ENCODE assay signal across 1 cellular context in the genomic region with DNA sequence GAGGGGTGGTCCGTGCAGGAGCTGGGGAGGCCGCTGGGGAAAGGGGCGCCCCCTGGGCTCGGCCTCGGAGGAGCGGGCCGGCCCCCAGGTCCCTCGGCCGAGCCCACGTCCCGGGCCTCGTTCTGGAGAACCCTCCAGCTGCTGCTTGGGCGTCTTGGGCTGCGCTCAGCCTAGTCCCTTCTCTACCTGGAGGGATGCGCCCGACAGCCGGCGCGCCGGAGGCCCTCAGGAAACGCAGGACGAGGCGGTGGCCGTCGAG.
TF ChIP-seq lines count a peak whose summit lies in the region.

No MANE protein-coding gene starts in this region.

TF ChIP-seq in HepG2, 621 proteins besides CTCF, POLR2A, EP300 and RAD21 (continued from another document and continues in another):
- TF ChIP-seq, protein P1, sequence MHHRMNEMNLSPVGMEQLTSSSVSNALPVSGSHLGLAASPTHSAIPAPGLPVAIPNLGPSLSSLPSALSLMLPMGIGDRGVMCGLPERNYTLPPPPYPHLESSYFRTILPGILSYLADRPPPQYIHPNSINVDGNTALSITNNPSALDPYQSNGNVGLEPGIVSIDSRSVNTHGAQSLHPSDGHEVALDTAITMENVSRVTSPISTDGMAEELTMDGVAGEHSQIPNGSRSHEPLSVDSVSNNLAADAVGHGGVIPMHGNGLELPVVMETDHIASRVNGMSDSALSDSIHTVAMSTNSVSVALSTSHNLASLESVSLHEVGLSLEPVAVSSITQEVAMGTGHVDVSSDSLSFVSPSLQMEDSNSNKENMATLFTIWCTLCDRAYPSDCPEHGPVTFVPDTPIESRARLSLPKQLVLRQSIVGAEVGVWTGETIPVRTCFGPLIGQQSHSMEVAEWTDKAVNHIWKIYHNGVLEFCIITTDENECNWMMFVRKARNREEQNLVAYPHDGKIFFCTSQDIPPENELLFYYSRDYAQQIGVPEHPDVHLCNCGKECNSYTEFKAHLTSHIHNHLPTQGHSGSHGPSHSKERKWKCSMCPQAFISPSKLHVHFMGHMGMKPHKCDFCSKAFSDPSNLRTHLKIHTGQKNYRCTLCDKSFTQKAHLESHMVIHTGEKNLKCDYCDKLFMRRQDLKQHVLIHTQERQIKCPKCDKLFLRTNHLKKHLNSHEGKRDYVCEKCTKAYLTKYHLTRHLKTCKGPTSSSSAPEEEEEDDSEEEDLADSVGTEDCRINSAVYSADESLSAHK (CRISPR knock-in tag; IDR thresholded peaks at IDR 0.05; ENCODE audit: borderline replicate concordance), result no peak
- TF ChIP-seq RBAK (CRISPR knock-in tag; IDR thresholded peaks at IDR 0.05), result no peak
- no peak for TF ChIP-seq ZNF432 (CRISPR knock-in tag; IDR thresholded peaks at IDR 0.05; ENCODE audit: borderline replicate concordance)
- TF ChIP-seq ZNF235 (CRISPR knock-in tag; IDR thresholded peaks at IDR 0.05; ENCODE audit: borderline replicate concordance), result 0 out of 2 replicates have a peak, but pooled peaks have one; percentile 8
- peak; percentile 37; the same call in 1 of the 2 replicates for TF ChIP-seq TAF1 (CRISPR knock-in tag; IDR thresholded peaks at IDR 0.05)
- TF ChIP-seq ELF3 (CRISPR knock-in tag; IDR thresholded peaks at IDR 0.05), result no peak
- no peak for TF ChIP-seq ZNF740 (CRISPR knock-in tag; IDR thresholded peaks at IDR 0.05)
- TF ChIP-seq ZNF501 (CRISPR knock-in tag; IDR thresholded peaks at IDR 0.05), result no peak
- no peak for TF ChIP-seq ATM (IDR thresholded peaks at IDR 0.05; ENCODE audit: borderline replicate concordance)
- TF ChIP-seq, protein P2, sequence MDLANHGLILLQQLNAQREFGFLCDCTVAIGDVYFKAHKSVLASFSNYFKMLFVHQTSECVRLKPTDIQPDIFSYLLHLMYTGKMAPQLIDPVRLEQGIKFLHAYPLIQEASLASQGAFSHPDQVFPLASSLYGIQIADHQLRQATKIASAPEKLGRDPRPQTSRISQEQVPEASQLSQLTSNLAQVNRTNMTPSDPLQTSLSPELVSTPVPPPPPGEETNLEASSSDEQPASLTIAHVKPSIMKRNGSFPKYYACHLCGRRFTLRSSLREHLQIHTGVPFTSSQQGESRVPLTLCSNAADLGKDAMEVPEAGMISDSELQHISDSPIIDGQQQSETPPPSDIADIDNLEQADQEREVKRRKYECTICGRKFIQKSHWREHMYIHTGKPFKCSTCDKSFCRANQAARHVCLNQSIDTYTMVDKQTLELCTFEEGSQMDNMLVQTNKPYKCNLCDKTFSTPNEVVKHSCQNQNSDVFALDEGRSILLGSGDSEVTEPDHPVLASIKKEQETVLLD (CRISPR knock-in tag; IDR thresholded peaks at IDR 0.05; ENCODE audit: low read depth), result no peak
- no peak for TF ChIP-seq ZFP36 (IDR thresholded peaks at IDR 0.05; ENCODE audit: borderline replicate concordance, low read depth, low read length, partially characterized antibody)
- no peak for TF ChIP-seq TBP (CRISPR knock-in tag; IDR thresholded peaks at IDR 0.05)
- no peak for TF ChIP-seq TARDBP (CRISPR knock-in tag; IDR thresholded peaks at IDR 0.05)
- no peak for TF ChIP-seq ZSCAN30 (CRISPR knock-in tag; IDR thresholded peaks at IDR 0.05)
- no peak for TF ChIP-seq KDM4B (CRISPR knock-in tag; IDR thresholded peaks at IDR 0.05)
- TF ChIP-seq RCOR2 (CRISPR knock-in tag; IDR thresholded peaks at IDR 0.05), result no peak
- TF ChIP-seq, protein P3, sequence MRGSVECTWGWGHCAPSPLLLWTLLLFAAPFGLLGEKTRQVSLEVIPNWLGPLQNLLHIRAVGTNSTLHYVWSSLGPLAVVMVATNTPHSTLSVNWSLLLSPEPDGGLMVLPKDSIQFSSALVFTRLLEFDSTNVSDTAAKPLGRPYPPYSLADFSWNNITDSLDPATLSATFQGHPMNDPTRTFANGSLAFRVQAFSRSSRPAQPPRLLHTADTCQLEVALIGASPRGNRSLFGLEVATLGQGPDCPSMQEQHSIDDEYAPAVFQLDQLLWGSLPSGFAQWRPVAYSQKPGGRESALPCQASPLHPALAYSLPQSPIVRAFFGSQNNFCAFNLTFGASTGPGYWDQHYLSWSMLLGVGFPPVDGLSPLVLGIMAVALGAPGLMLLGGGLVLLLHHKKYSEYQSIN (CRISPR knock-in tag; IDR thresholded peaks at IDR 0.05; ENCODE audit: borderline replicate concordance), result no peak
- TF ChIP-seq ZNF850 (CRISPR knock-in tag; conservative IDR thresholded peaks at IDR 0.05), result no peak
- peak; percentile 26; the same call in 1 of the 2 replicates for TF ChIP-seq ZNF788 (CRISPR knock-in tag; IDR thresholded peaks at IDR 0.05; ENCODE audit: borderline replicate concordance)
- no peak for TF ChIP-seq SOX6 (IDR thresholded peaks at IDR 0.05)
- TF ChIP-seq SOX6 (CRISPR knock-in tag; IDR thresholded peaks at IDR 0.05), result peak; percentile 27; the same call in 1 of the 2 replicates
- TF ChIP-seq ZKSCAN5 (CRISPR knock-in tag; IDR thresholded peaks at IDR 0.05), result no peak
- no peak; the same call in 1 of the 2 replicates for TF ChIP-seq RARA (CRISPR knock-in tag; IDR thresholded peaks at IDR 0.05)
- TF ChIP-seq ZNF20 (CRISPR knock-in tag; IDR thresholded peaks at IDR 0.05), result 0 out of 2 replicates have a peak, but pooled peaks have one; percentile 38
- no peak for TF ChIP-seq HMG20A (CRISPR knock-in tag; IDR thresholded peaks at IDR 0.05; ENCODE audit: borderline replicate concordance)
- TF ChIP-seq, protein P4, sequence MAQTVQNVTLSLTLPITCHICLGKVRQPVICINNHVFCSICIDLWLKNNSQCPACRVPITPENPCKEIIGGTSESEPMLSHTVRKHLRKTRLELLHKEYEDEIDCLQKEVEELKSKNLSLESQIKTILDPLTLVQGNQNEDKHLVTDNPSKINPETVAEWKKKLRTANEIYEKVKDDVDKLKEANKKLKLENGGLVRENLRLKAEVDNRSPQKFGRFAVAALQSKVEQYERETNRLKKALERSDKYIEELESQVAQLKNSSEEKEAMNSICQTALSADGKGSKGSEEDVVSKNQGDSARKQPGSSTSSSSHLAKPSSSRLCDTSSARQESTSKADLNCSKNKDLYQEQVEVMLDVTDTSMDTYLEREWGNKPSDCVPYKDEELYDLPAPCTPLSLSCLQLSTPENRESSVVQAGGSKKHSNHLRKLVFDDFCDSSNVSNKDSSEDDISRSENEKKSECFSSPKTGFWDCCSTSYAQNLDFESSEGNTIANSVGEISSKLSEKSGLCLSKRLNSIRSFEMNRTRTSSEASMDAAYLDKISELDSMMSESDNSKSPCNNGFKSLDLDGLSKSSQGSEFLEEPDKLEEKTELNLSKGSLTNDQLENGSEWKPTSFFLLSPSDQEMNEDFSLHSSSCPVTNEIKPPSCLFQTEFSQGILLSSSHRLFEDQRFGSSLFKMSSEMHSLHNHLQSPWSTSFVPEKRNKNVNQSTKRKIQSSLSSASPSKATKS (CRISPR knock-in tag; IDR thresholded peaks at IDR 0.05), result no peak
- no peak for TF ChIP-seq MLXIP (CRISPR knock-in tag; IDR thresholded peaks at IDR 0.05; ENCODE audit: borderline replicate concordance)
- TF ChIP-seq ZNF607 (CRISPR knock-in tag; IDR thresholded peaks at IDR 0.05; ENCODE audit: borderline replicate concordance), result no peak
- TF ChIP-seq, protein P5, sequence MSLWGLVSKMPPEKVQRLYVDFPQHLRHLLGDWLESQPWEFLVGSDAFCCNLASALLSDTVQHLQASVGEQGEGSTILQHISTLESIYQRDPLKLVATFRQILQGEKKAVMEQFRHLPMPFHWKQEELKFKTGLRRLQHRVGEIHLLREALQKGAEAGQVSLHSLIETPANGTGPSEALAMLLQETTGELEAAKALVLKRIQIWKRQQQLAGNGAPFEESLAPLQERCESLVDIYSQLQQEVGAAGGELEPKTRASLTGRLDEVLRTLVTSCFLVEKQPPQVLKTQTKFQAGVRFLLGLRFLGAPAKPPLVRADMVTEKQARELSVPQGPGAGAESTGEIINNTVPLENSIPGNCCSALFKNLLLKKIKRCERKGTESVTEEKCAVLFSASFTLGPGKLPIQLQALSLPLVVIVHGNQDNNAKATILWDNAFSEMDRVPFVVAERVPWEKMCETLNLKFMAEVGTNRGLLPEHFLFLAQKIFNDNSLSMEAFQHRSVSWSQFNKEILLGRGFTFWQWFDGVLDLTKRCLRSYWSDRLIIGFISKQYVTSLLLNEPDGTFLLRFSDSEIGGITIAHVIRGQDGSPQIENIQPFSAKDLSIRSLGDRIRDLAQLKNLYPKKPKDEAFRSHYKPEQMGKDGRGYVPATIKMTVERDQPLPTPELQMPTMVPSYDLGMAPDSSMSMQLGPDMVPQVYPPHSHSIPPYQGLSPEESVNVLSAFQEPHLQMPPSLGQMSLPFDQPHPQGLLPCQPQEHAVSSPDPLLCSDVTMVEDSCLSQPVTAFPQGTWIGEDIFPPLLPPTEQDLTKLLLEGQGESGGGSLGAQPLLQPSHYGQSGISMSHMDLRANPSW (CRISPR knock-in tag; IDR thresholded peaks at IDR 0.05; ENCODE audit: borderline replicate concordance), result no peak
- no peak; the same call in 1 of the 2 replicates for TF ChIP-seq HIVEP1 (CRISPR knock-in tag; IDR thresholded peaks at IDR 0.05)
- TF ChIP-seq AKAP8 (CRISPR knock-in tag; IDR thresholded peaks at IDR 0.05), result no peak; the same call in 1 of the 2 replicates
- TF ChIP-seq ELF1 (CRISPR knock-in tag; IDR thresholded peaks at IDR 0.05), result no peak
- no peak for TF ChIP-seq ZNF552 (CRISPR knock-in tag; IDR thresholded peaks at IDR 0.05; ENCODE audit: borderline replicate concordance)
- TF ChIP-seq EED (CRISPR knock-in tag; IDR thresholded peaks at IDR 0.05), result no peak
- TF ChIP-seq REST (IDR thresholded peaks at IDR 0.05; ENCODE audit: borderline replicate concordance in 1 of 2, low read depth in 1 of 2, low read length in 2 of 2), result no peak
- 0 out of 2 replicates have a peak, but pooled peaks have one; percentile 2 for TF ChIP-seq MAZ (IDR thresholded peaks at IDR 0.05; ENCODE audit: borderline replicate concordance, low read depth, low read length)
- no peak for TF ChIP-seq MAZ (CRISPR knock-in tag; IDR thresholded peaks at IDR 0.05; ENCODE audit: low read depth)
- TF ChIP-seq ZBTB33 (CRISPR knock-in tag; IDR thresholded peaks at IDR 0.05), result no peak
- no peak for TF ChIP-seq DNMT3B (CRISPR knock-in tag; conservative IDR thresholded peaks at IDR 0.05)
- TF ChIP-seq RNF2 (conservative IDR thresholded peaks at IDR 0.05; ENCODE audit: low read depth), result no peak
- TF ChIP-seq ZNF354B (CRISPR knock-in tag; IDR thresholded peaks at IDR 0.05), result no peak
- no peak for TF ChIP-seq ZSCAN29 (CRISPR knock-in tag; conservative IDR thresholded peaks at IDR 0.05)
- TF ChIP-seq SCMH1 (CRISPR knock-in tag; IDR thresholded peaks at IDR 0.05; ENCODE audit: borderline replicate concordance), result no peak
